25 cellular contexts compared by ENCODE assay signal in the genomic region with DNA sequence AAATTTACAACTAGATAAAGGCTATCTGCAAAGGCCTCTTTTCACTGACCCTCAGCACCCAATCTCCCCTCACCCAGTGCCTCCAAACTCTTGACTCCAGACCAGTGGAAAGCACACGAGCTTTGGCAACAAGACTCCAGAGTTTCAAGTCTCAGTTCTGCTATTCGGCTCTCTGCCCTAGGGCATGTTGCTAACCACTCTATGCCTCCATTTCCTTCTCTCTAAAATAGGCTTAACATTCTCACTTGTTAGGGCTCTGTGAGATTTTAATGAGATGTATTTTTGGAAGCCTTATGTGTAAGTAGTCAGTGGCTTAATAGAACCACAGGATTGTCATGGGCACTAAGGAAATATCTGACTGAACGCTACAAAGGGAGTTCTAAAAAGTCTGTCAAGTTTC.
"Had no signal": no experiment of that assay in that cellular context is flagged by ENCODE, and none has a peak within 500 bp of the region (broad histone marks: within the 10 kb centered on the region; RNA-seq: fewer than 3 reads in every experiment).

No MANE protein-coding gene starts in this region.

- H3K36me3 Mint-ChIP-seq: natural killer cell; stimulated activated memory B cell treated with anti-CD40 and anti-IgM and Interleukin-4, amounts not matched to agents 10 μg/mL and 1 μg/mL and 100 μg/mL, for 72 hours had no signal

- H3K27ac ChIP-seq: coronary artery, esophagus muscularis mucosa, lower lobe of right lung, ovary, psoas muscle, sigmoid colon, skin epidermis, spleen, thoracic aorta, tibial nerve, upper lobe of left lung had no signal

- H3K27me3 Mint-ChIP-seq: stimulated activated memory B cell treated with anti-CD40 and anti-IgM and Interleukin-4, amounts not matched to agents 10 μg/mL and 1 μg/mL and 100 μg/mL, for 72 hours had no signal

- H3K27me3 ChIP-seq: esophagus muscularis mucosa, ovary, sigmoid colon, spleen, tibial nerve, upper lobe of left lung had no signal

- H3K9me3 ChIP-seq: esophagus muscularis mucosa, lower lobe of right lung, ovary, psoas muscle, sigmoid colon, spleen, thoracic aorta, tibial nerve, upper lobe of left lung had no signal

- DNase-seq: dermis blood vessel endothelial cell; effector memory CD4-positive, alpha-beta T cell; left ventricle myocardium superior; lower lobe of right lung; natural killer cell; occipital lobe; ovary; posterior cingulate gyrus; psoas muscle; right cardiac atrium; sigmoid colon; spleen; stimulated activated CD4-positive, alpha-beta T cell treated with anti-CD3 and anti-CD28 coated beads, Interleukin-4, amount 100 ng/mL, for 4 hours; stimulated activated naive CD8-positive, alpha-beta T cell treated with anti-CD3 and anti-CD28 coated beads, Interleukin-15, Interleukin-2, amounts not matched to agents 100 U/mL and 50 U/mL, for 24 hours; upper lobe of left lung had no signal

- H3K4me1 ChIP-seq: esophagus muscularis mucosa, lower lobe of right lung, psoas muscle, sigmoid colon, spleen, tibial nerve, upper lobe of left lung had no signal

- FAIRE-seq: endothelial cell of umbilical vein, frontal cortex, keratinocyte, urothelium cell line had no signal

- H3K4me3 Mint-ChIP-seq: natural killer cell; stimulated activated memory B cell treated with anti-CD40 and anti-IgM and Interleukin-4, amounts not matched to agents 10 μg/mL and 1 μg/mL and 100 μg/mL, for 72 hours had no signal

- H3K9me3 Mint-ChIP-seq: stimulated activated memory B cell treated with anti-CD40 and anti-IgM and Interleukin-4, amounts not matched to agents 10 μg/mL and 1 μg/mL and 100 μg/mL, for 72 hours had no signal

- H3K36me3 ChIP-seq: esophagus muscularis mucosa, lower lobe of right lung, ovary, sigmoid colon, spleen, thoracic aorta, tibial nerve, upper lobe of left lung had no signal

- H3K27ac Mint-ChIP-seq: natural killer cell; stimulated activated memory B cell treated with anti-CD40 and anti-IgM and Interleukin-4, amounts not matched to agents 10 μg/mL and 1 μg/mL and 100 μg/mL, for 72 hours had no signal

- H3K4me3 ChIP-seq: coronary artery, esophagus muscularis mucosa, lower lobe of right lung, ovary, psoas muscle, sigmoid colon, skin epidermis, spleen, thoracic aorta, tibial nerve, upper lobe of left lung had no signal

- H3K4me1 Mint-ChIP-seq: natural killer cell; stimulated activated memory B cell treated with anti-CD40 and anti-IgM and Interleukin-4, amounts not matched to agents 10 μg/mL and 1 μg/mL and 100 μg/mL, for 72 hours had no signal

- ATAC-seq: left ventricle myocardium superior; lower lobe of right lung; natural killer cell; psoas muscle; right cardiac atrium; stimulated activated memory B cell treated with anti-CD40 and anti-IgM and Interleukin-4, amounts not matched to agents 10 μg/mL and 1 μg/mL and 100 μg/mL, for 72 hours; stimulated activated naive CD8-positive, alpha-beta T cell treated with anti-CD3 and anti-CD28 coated beads, Interleukin-15, Interleukin-2, amounts not matched to agents 100 U/mL and 50 U/mL, for 24 hours had no signal
